In the genomic region with DNA sequence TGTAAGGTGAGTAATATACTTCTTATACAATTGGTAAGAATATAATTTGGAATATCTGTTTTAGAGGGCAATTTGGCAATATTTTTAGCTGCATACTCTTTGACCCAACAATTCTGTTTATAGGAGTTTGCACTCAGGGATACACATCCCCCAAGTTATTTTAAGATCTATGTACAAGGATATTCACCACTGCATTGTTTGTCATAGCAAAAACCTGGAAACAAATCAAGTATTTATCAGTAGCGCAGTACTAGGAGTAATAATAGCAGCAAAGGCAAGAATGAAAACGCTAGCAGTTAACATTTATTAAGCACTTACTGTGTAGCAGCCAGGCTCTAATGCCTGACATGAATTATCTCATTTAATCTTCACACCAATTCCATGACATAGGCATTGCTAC, we compare ENCODE assay signal across 19 cellular contexts.
"Had no signal": no experiment of that assay in that cellular context is flagged by ENCODE, and none has a peak within 500 bp of the region (broad histone marks: within the 10 kb centered on the region; RNA-seq: fewer than 3 reads in every experiment).

No MANE protein-coding gene starts in this region.

- H3K36me3 ChIP-seq: esophagus squamous epithelium, ovary, right lobe of liver, tibial nerve, upper lobe of right lung, vagina had no signal

- H3K27ac ChIP-seq: esophagus squamous epithelium, foreskin keratinocyte, ovary, right lobe of liver, skin epidermis, testis, tibial nerve, upper lobe of right lung, vagina had no signal

- H3K4me1 ChIP-seq: esophagus squamous epithelium, right lobe of liver, testis, tibial nerve, vagina had no signal

- H3K27me3 ChIP-seq: esophagus squamous epithelium, foreskin keratinocyte, ovary, right lobe of liver, testis, tibial nerve, upper lobe of right lung, vagina had no signal

- ATAC-seq: effector memory CD8-positive, alpha-beta T cell; foreskin keratinocyte; natural killer cell; right lobe of liver; stimulated activated naive B cell treated with anti-CD40 and anti-IgM and Interleukin-4, amounts not matched to agents 10 μg/mL and 1 μg/mL and 100 μg/mL, for 72 hours; stimulated activated naive CD8-positive, alpha-beta T cell treated with anti-CD3 and anti-CD28 coated beads, Interleukin-15, amount 100 ng/mL, for 72 hours; upper lobe of right lung had no signal

- DNase-seq: cerebellar nuclear complex; effector memory CD8-positive, alpha-beta T cell; esophagus squamous epithelium; foreskin keratinocyte; head of caudate nucleus; immature natural killer cell; mesendoderm; natural killer cell; ovary; right lobe of liver; stimulated activated CD4-positive, alpha-beta T cell treated with anti-CD3 and anti-CD28 coated beads, Interleukin-2, amount 100 ng/mL, for 24 hours; stimulated activated CD4-positive, alpha-beta T cell treated with anti-CD3 and anti-CD28 coated beads, Interleukin-4, amount 100 ng/mL, for 4 hours; stimulated activated naive B cell treated with anti-CD40 and anti-IgM and Interleukin-4, amounts not matched to agents 10 μg/mL and 1 μg/mL and 100 μg/mL, for 72 hours; stimulated activated naive CD8-positive, alpha-beta T cell treated with anti-CD3 and anti-CD28 coated beads, Interleukin-15, amount 100 ng/mL, for 72 hours; testis; upper lobe of right lung had no signal

- H3K4me3 ChIP-seq: esophagus squamous epithelium, ovary, right lobe of liver, skin epidermis, testis, tibial nerve, upper lobe of right lung, vagina had no signal

- H3K9me3 ChIP-seq: esophagus squamous epithelium, ovary, right lobe of liver, testis, tibial nerve, upper lobe of right lung, vagina had no signal
